In the genomic region with DNA sequence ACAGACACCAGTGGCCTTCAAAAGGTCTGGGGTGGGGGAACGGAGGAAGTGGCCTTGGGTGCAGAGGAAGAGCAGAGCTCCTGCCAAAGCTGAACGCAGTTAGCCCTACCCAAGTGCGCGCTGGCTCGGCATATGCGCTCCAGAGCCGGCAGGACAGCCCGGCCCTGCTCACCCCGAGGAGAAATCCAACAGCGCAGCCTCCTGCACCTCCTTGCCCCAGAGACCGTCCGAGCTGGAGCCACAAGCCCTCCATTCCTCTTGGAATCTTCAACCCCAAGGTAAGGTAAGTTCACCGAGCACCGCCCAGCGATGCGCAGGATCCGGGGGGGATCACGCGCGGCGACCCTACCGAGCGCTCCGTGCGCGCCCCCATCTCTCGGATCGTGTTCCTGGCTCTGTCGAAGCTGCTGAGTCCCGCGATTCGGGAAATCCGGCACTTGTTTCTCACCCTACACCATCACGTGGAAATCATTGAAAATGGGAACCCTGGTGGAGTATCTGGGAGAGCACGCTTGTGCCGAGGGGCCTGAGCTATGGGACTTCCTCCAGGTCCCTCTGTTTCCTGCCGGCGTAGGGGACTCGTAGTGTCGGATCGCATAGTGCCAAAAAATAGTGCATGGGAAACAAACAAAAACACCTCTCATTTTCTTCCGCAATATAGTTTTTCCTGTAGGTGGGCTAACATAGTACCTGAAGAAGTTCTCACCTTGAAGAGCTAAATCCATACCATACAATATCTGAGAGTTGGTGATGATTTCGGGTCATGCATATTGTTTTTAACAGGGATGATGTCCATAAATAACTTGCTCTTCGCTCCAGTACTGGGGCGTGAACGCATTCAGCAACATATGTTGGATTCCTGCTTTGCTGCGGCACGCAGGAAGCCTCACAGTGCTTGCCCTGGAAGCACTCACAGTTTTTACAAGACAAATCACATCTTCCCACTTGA, we compare ENCODE assay signal across 1 cellular context.
A peak's percentile ranks its signal among the peaks of the same experiment; 100 is the strongest.
TF ChIP-seq lines count a peak whose summit lies in the region.

No MANE protein-coding gene starts in this region.

TF ChIP-seq in GM23338, 12 proteins besides CTCF, POLR2A, EP300 and RAD21 (continued from another document):
- TF ChIP-seq ETS1 (IDR thresholded peaks at IDR 0.05) (no peak), EZH2phosphoT487 (IDR thresholded peaks at IDR 0.05; ENCODE audit: unreplicated experiment) (peak; percentile 86), JUNB (IDR thresholded peaks at IDR 0.05; ENCODE audit: unreplicated experiment) (no peak), ZNF114 (CRISPR knock-in tag; IDR thresholded peaks at IDR 0.05) (no peak), NANOG (IDR thresholded peaks at IDR 0.05; ENCODE audit: borderline replicate concordance) (no peak), ZNF462 (CRISPR knock-in tag; IDR thresholded peaks at IDR 0.05) (no peak), ZNF331 (CRISPR knock-in tag; IDR thresholded peaks at IDR 0.05; ENCODE audit: low read depth) (no peak), STAT1 (IDR thresholded peaks at IDR 0.05; ENCODE audit: unreplicated experiment) (no peak), POLR2AphosphoS5 (IDR thresholded peaks at IDR 0.05; ENCODE audit: low read depth) (no peak), EZH2 (IDR thresholded peaks at IDR 0.05; ENCODE audit: low read depth, unreplicated experiment) (peak; percentile 98)
- TF ChIP-seq, protein P1, sequence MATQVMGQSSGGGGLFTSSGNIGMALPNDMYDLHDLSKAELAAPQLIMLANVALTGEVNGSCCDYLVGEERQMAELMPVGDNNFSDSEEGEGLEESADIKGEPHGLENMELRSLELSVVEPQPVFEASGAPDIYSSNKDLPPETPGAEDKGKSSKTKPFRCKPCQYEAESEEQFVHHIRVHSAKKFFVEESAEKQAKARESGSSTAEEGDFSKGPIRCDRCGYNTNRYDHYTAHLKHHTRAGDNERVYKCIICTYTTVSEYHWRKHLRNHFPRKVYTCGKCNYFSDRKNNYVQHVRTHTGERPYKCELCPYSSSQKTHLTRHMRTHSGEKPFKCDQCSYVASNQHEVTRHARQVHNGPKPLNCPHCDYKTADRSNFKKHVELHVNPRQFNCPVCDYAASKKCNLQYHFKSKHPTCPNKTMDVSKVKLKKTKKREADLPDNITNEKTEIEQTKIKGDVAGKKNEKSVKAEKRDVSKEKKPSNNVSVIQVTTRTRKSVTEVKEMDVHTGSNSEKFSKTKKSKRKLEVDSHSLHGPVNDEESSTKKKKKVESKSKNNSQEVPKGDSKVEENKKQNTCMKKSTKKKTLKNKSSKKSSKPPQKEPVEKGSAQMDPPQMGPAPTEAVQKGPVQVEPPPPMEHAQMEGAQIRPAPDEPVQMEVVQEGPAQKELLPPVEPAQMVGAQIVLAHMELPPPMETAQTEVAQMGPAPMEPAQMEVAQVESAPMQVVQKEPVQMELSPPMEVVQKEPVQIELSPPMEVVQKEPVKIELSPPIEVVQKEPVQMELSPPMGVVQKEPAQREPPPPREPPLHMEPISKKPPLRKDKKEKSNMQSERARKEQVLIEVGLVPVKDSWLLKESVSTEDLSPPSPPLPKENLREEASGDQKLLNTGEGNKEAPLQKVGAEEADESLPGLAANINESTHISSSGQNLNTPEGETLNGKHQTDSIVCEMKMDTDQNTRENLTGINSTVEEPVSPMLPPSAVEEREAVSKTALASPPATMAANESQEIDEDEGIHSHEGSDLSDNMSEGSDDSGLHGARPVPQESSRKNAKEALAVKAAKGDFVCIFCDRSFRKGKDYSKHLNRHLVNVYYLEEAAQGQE (IDR thresholded peaks at IDR 0.05; ENCODE audit: unreplicated experiment) = no peak
